14 cellular contexts compared by ENCODE assay signal in genomic region chr14:101828038-101828437, GRCh38.
DNase-seq lines count a peak whose midpoint lies in the region; ATAC-seq and TF ChIP-seq lines count a peak whose summit lies in the region.
"Had no signal": no experiment of that assay in that cellular context is flagged by ENCODE, and none has a peak within 500 bp of the region (broad histone marks: within the 10 kb centered on the region; RNA-seq: fewer than 3 reads in every experiment).

No MANE protein-coding gene starts in this region.

- H3K4me3 ChIP-seq in fibroblast of the aortic adventitia (ENCODE audit: low read depth, low read length): no peak overlapping the region

- CTCF ChIA-PET in activated naive CD4-positive, alpha-beta T cell treated with anti-CD3 and anti-CD28 coated beads for 36 hours (lab: Charles Lee): interaction anchor here (1.0 to 3.6 kb wide), 2 partner anchors 16 to 57 kb away, joined by 4 to 12 read pairs; no protein-coding TSS in a partner anchor

- no peak for TF ChIP-seq CTCF in fibroblast of the aortic adventitia (IDR thresholded peaks at IDR 0.05; ENCODE audit: insufficient read depth, low read length)

- no peak for ATAC-seq in T-helper 17 cell
- ATAC-seq in stimulated activated memory B cell treated with anti-CD40 and anti-IgM and Interleukin-4, amounts not matched to agents 10 μg/mL and 1 μg/mL and 100 μg/mL, for 72 hours: no peak
- no peak for ATAC-seq in HG02763 (IDR thresholded peaks at IDR 0.05; ENCODE audit: unreplicated experiment)

- H3K9me3 Mint-ChIP-seq in activated naive CD4-positive, alpha-beta T cell treated with anti-CD3 and anti-CD28 coated beads for 36 hours: no peaks in the 10 kb centered on the region
- no peaks in the 10 kb centered on the region for H3K9me3 Mint-ChIP-seq in stimulated activated memory B cell treated with anti-CD40 and anti-IgM and Interleukin-4, amounts not matched to agents 10 μg/mL and 1 μg/mL and 100 μg/mL, for 72 hours

- no peaks in the 10 kb centered on the region for H3K9me3 ChIP-seq in T-helper 17 cell (ENCODE audit: control insufficient read depth, low read length, poor library complexity, severe bottlenecking)

- peaks cover 36% of the 10 kb centered on the region for H3K36me3 Mint-ChIP-seq in activated naive CD4-positive, alpha-beta T cell treated with anti-CD3 and anti-CD28 coated beads for 36 hours (ENCODE audit: low read depth)
- peaks cover 13% of the 10 kb centered on the region for H3K36me3 Mint-ChIP-seq in T-helper 17 cell (ENCODE audit: low read depth)
- H3K36me3 Mint-ChIP-seq in stimulated activated memory B cell treated with anti-CD40 and anti-IgM and Interleukin-4, amounts not matched to agents 10 μg/mL and 1 μg/mL and 100 μg/mL, for 72 hours: peaks cover 38% of the 10 kb centered on the region

- DNase-seq in activated naive CD4-positive, alpha-beta T cell treated with anti-CD3 and anti-CD28 coated beads for 36 hours: no peak
- DNase-seq in activated naive CD4-positive, alpha-beta T cell (lab: John Stamatoyannopoulos, UW): no peak
- no peak for DNase-seq in T-helper 17 cell
- peak; percentile 48 for DNase-seq in fibroblast of the aortic adventitia (ENCODE audit: low read depth)
- no peak for DNase-seq in T1000 (lab: John Stamatoyannopoulos, UW)
- DNase-seq in stimulated activated CD4-positive, alpha-beta T cell treated with anti-CD3 and anti-CD28 coated beads, Interleukin-12 subunit alpha, Interleukin-12 subunit beta, amount 100 ng/mL, for 4 hours: no peak
- DNase-seq: AML-193; islet precursor cell; NCI-H1436 treated with DMSO at 0.1 percent for 48 hours; NCI-H526; stimulated activated CD4-positive, alpha-beta T cell treated with anti-CD3 and anti-CD28 coated beads, Interleukin-2, amount 100 ng/mL, for 24 hours; T-helper 9 cell had no signal

- H3K4me3 Mint-ChIP-seq in activated naive CD4-positive, alpha-beta T cell treated with anti-CD3 and anti-CD28 coated beads for 36 hours: no peak overlapping the region
- H3K4me3 Mint-ChIP-seq in T-helper 17 cell: peak overlapping the region; percentile 83
- no peak overlapping the region for H3K4me3 Mint-ChIP-seq in stimulated activated memory B cell treated with anti-CD40 and anti-IgM and Interleukin-4, amounts not matched to agents 10 μg/mL and 1 μg/mL and 100 μg/mL, for 72 hours

- no peaks in the 10 kb centered on the region for H3K27me3 Mint-ChIP-seq in activated naive CD4-positive, alpha-beta T cell treated with anti-CD3 and anti-CD28 coated beads for 36 hours (ENCODE audit: low read depth)
- no peaks in the 10 kb centered on the region for H3K27me3 Mint-ChIP-seq in T-helper 17 cell
- no peaks in the 10 kb centered on the region for H3K27me3 Mint-ChIP-seq in stimulated activated memory B cell treated with anti-CD40 and anti-IgM and Interleukin-4, amounts not matched to agents 10 μg/mL and 1 μg/mL and 100 μg/mL, for 72 hours

- peaks cover 89% of the 10 kb centered on the region for H3K4me1 Mint-ChIP-seq in activated naive CD4-positive, alpha-beta T cell treated with anti-CD3 and anti-CD28 coated beads for 36 hours (ENCODE audit: low read depth)
- H3K4me1 Mint-ChIP-seq in T-helper 17 cell: peaks cover 70% of the 10 kb centered on the region
- peaks cover 68% of the 10 kb centered on the region for H3K4me1 Mint-ChIP-seq in stimulated activated memory B cell treated with anti-CD40 and anti-IgM and Interleukin-4, amounts not matched to agents 10 μg/mL and 1 μg/mL and 100 μg/mL, for 72 hours

- intact Hi-C loops in activated naive CD4-positive, alpha-beta T cell treated with anti-CD3 and anti-CD28 coated beads for 36 hours (cut with micrococcal nuclease): no loop called here

- peak overlapping the region; percentile 75 for H3K27ac Mint-ChIP-seq in activated naive CD4-positive, alpha-beta T cell treated with anti-CD3 and anti-CD28 coated beads for 36 hours
- H3K27ac Mint-ChIP-seq in T-helper 17 cell: peak overlapping the region; percentile 98
- peak overlapping the region; percentile 100 for H3K27ac Mint-ChIP-seq in stimulated activated memory B cell treated with anti-CD40 and anti-IgM and Interleukin-4, amounts not matched to agents 10 μg/mL and 1 μg/mL and 100 μg/mL, for 72 hours
